1 cellular context compared by ENCODE assay signal in genomic region chr4:65665951-65666523, GRCh38.
TF ChIP-seq lines count a peak whose summit lies in the region.

No MANE protein-coding gene starts in this region.

TF ChIP-seq in WTC11, 78 proteins besides CTCF, POLR2A, EP300 and RAD21 (continued from another document):
- TF ChIP-seq, protein P1, sequence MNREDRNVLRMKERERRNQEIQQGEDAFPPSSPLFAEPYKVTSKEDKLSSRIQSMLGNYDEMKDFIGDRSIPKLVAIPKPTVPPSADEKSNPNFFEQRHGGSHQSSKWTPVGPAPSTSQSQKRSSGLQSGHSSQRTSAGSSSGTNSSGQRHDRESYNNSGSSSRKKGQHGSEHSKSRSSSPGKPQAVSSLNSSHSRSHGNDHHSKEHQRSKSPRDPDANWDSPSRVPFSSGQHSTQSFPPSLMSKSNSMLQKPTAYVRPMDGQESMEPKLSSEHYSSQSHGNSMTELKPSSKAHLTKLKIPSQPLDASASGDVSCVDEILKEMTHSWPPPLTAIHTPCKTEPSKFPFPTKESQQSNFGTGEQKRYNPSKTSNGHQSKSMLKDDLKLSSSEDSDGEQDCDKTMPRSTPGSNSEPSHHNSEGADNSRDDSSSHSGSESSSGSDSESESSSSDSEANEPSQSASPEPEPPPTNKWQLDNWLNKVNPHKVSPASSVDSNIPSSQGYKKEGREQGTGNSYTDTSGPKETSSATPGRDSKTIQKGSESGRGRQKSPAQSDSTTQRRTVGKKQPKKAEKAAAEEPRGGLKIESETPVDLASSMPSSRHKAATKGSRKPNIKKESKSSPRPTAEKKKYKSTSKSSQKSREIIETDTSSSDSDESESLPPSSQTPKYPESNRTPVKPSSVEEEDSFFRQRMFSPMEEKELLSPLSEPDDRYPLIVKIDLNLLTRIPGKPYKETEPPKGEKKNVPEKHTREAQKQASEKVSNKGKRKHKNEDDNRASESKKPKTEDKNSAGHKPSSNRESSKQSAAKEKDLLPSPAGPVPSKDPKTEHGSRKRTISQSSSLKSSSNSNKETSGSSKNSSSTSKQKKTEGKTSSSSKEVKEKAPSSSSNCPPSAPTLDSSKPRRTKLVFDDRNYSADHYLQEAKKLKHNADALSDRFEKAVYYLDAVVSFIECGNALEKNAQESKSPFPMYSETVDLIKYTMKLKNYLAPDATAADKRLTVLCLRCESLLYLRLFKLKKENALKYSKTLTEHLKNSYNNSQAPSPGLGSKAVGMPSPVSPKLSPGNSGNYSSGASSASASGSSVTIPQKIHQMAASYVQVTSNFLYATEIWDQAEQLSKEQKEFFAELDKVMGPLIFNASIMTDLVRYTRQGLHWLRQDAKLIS (CRISPR knock-in tag; IDR thresholded peaks at IDR 0.05; ENCODE audit: borderline replicate concordance): no peak
- TF ChIP-seq, protein P2, sequence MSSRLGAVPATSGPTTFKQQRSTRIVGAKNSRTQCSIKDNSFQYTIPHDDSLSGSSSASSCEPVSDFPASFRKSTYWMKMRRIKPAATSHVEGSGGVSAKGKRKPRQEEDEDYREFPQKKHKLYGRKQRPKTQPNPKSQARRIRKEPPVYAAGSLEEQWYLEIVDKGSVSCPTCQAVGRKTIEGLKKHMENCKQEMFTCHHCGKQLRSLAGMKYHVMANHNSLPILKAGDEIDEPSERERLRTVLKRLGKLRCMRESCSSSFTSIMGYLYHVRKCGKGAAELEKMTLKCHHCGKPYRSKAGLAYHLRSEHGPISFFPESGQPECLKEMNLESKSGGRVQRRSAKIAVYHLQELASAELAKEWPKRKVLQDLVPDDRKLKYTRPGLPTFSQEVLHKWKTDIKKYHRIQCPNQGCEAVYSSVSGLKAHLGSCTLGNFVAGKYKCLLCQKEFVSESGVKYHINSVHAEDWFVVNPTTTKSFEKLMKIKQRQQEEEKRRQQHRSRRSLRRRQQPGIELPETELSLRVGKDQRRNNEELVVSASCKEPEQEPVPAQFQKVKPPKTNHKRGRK (CRISPR knock-in tag; IDR thresholded peaks at IDR 0.05; ENCODE audit: borderline replicate concordance): no peak
- no peak for TF ChIP-seq ELF4 (CRISPR knock-in tag; IDR thresholded peaks at IDR 0.05; ENCODE audit: low read depth)
TF ChIP-seq in WTC11: peak in this region for 0.
